Comparison of ENCODE assay signal across 24 cellular contexts in the genomic region with DNA sequence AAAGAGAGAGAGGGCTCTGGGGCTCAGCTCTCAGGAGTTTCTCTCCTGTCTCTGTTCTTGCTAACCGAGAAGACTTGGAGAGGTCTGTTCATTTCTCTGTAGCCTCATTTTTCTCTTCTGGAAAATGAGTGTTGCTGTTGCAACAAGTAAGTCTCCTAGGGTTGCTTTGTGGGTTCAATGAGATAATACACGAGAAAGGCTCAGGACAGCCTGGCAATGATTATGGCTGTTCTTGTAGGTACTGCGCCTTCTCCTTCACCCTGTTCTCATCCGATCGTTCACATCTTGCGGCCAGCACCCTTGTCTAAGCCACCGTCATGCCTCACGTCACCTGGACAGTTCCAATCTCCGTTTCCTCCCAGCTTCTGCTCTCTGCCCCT. TPM values are rescaled to one million over a fixed set of nuclear protein-coding genes. Genes with fewer than 3 reads are reported as not detected.
"Had no signal": no experiment of that assay in that cellular context is flagged by ENCODE, and none has a peak within 500 bp of the region (broad histone marks: within the 10 kb centered on the region; RNA-seq: fewer than 3 reads in every experiment).

No MANE protein-coding gene starts in this region.

- H3K36me3 ChIP-seq: ascending aorta, breast epithelium, gastroesophageal sphincter had no signal

- ATAC-seq: activated CD4-positive, CD25-positive, alpha-beta regulatory T cell treated with anti-CD3 and anti-CD28 coated beads, Interleukin-2, amount 50 U/mL, for 24 hours; activated naive CD8-positive, alpha-beta T cell treated with anti-CD3 and anti-CD28 coated beads, Interleukin-2, amount 50 U/mL, for 24 hours; gastroesophageal sphincter; heart right ventricle; left cardiac atrium; naive thymus-derived CD8-positive, alpha-beta T cell; psoas muscle; sciatic nerve; stimulated activated naive CD8-positive, alpha-beta T cell treated with anti-CD3 and anti-CD28 coated beads, Interleukin-15, amount 100 ng/mL, for 72 hours; T-cell had no signal

- H3K4me3 ChIP-seq: gastroesophageal sphincter, psoas muscle had no signal

- H3K27ac ChIP-seq: breast epithelium, psoas muscle had no signal

- FAIRE-seq: urothelium cell line had no signal

- H3K27me3 ChIP-seq: ascending aorta, breast epithelium had no signal

- H3K9me3 ChIP-seq: ascending aorta, breast epithelium, gastroesophageal sphincter, heart right ventricle, psoas muscle had no signal

- H3K27ac Mint-ChIP-seq: activated naive CD8-positive, alpha-beta T cell treated with anti-CD3 and anti-CD28 coated beads, Interleukin-2, amount 50 U/mL, for 24 hours; activated T-helper 1 cell treated with anti-CD3 and anti-CD28 coated beads, Interleukin-12 subunit alpha, Interleukin-12 subunit beta, Interleukin-2, Interleukin-4 antibody, amounts not matched to agents 30 ng/mL and 10 ng/mL and 1 ng/mL, durations not matched to agents 14 hours and 24 hours and 36 hours; endodermal cell; stimulated activated naive CD8-positive, alpha-beta T cell treated with anti-CD3 and anti-CD28 coated beads, Interleukin-15, amount 100 ng/mL, for 72 hours; T-cell had no signal

- H3K9me3 Mint-ChIP-seq: activated naive CD8-positive, alpha-beta T cell treated with anti-CD3 and anti-CD28 coated beads, Interleukin-2, amount 50 U/mL, for 24 hours; activated T-helper 1 cell treated with anti-CD3 and anti-CD28 coated beads, Interleukin-12 subunit alpha, Interleukin-12 subunit beta, Interleukin-2, Interleukin-4 antibody, amounts not matched to agents 30 ng/mL and 10 ng/mL and 1 ng/mL, durations not matched to agents 14 hours and 24 hours and 36 hours; stimulated activated naive CD8-positive, alpha-beta T cell treated with anti-CD3 and anti-CD28 coated beads, Interleukin-15, amount 100 ng/mL, for 72 hours; T-cell had no signal

- DNase-seq: activated CD4-positive, alpha-beta T cell treated with anti-CD3 and anti-CD28 coated beads, Interleukin-2, amount 50 U/mL, for 1 hour; activated CD8-positive, alpha-beta memory T cell treated with anti-CD3 and anti-CD28 coated beads for 24 hours; activated naive CD4-positive, alpha-beta T cell treated with Interleukin-2 at 50 U/mL for 16 hours; activated naive CD8-positive, alpha-beta T cell treated with anti-CD3 and anti-CD28 coated beads, Interleukin-2, amount 50 U/mL, for 24 hours; cerebellar nuclear complex; endodermal cell; mesenchymal stem cell; naive thymus-derived CD8-positive, alpha-beta T cell; occipital lobe; stimulated activated naive CD8-positive, alpha-beta T cell treated with anti-CD3 and anti-CD28 coated beads, Interleukin-15, amount 100 ng/mL, for 72 hours; T-cell; T-helper 9 cell had no signal

- H3K4me3 Mint-ChIP-seq: activated naive CD8-positive, alpha-beta T cell treated with anti-CD3 and anti-CD28 coated beads, Interleukin-2, amount 50 U/mL, for 24 hours; activated T-helper 1 cell treated with anti-CD3 and anti-CD28 coated beads, Interleukin-12 subunit alpha, Interleukin-12 subunit beta, Interleukin-2, Interleukin-4 antibody, amounts not matched to agents 30 ng/mL and 10 ng/mL and 1 ng/mL, durations not matched to agents 14 hours and 24 hours and 36 hours; endodermal cell; stimulated activated naive CD8-positive, alpha-beta T cell treated with anti-CD3 and anti-CD28 coated beads, Interleukin-15, amount 100 ng/mL, for 72 hours; T-cell had no signal

- H3K36me3 Mint-ChIP-seq: naive thymus-derived CD8-positive, alpha-beta T cell; T-cell had no signal

- H3K4me1 Mint-ChIP-seq: stimulated activated naive CD8-positive, alpha-beta T cell treated with anti-CD3 and anti-CD28 coated beads, Interleukin-15, amount 100 ng/mL, for 72 hours; T-cell had no signal

- H3K4me1 ChIP-seq: breast epithelium, psoas muscle had no signal

RNA-seq across cellular contexts. Expression of a gene that starts 4.1 kb away (rescaled TPM):
- total RNA-seq: dermis microvascular lymphatic vessel endothelial cell, epithelial cell of proximal tubule had no signal

RNA-seq across cellular contexts. Expression of a gene that starts 18.2 kb away (rescaled TPM):
- total RNA-seq: activated T-helper 1 cell treated with anti-CD3 and anti-CD28 coated beads, Interleukin-12 subunit alpha, Interleukin-12 subunit beta, Interleukin-2, Interleukin-4 antibody, amounts not matched to agents 30 ng/mL and 10 ng/mL and 1 ng/mL, durations not matched to agents 14 hours and 24 hours and 36 hours; endodermal cell; epithelial cell of proximal tubule had no signal
- polyA plus RNA-seq: naive thymus-derived CD8-positive, alpha-beta T cell had no signal
